In genomic region chr10:114703377-114704125, GRCh38 we compare ENCODE assay signal across 9 cellular contexts. TPM values are rescaled to one million over a fixed set of nuclear protein-coding genes. Genes with fewer than 3 reads are reported as not detected.
DNase-seq lines count a peak whose midpoint lies in the region; ATAC-seq and TF ChIP-seq lines count a peak whose summit lies in the region.
"Had no signal": no experiment of that assay in that cellular context is flagged by ENCODE, and none has a peak within 500 bp of the region (broad histone marks: within the 10 kb centered on the region; RNA-seq: fewer than 3 reads in every experiment).

No MANE protein-coding gene starts in this region.

- no peaks in the 10 kb centered on the region for H3K9me3 ChIP-seq in mucosa of descending colon

- no peaks in the 10 kb centered on the region for H3K27me3 Mint-ChIP-seq in central memory CD8-positive, alpha-beta T cell

- TF ChIP-seq CTCF in GM10248 (IDR thresholded peaks at IDR 0.05; ENCODE audit: control extremely low read depth, extremely low read depth, low read depth, missing control alignments) (peak; percentile 24), LNCaP clone FGC (IDR thresholded peaks at IDR 0.05; ENCODE audit: control insufficient read depth, extremely low read depth, insufficient read depth) (peak; percentile 61), mucosa of descending colon (IDR thresholded peaks at IDR 0.05) (no peak)

- peak; percentile 43 for ATAC-seq in central memory CD8-positive, alpha-beta T cell (replicated peaks; ENCODE audit: extremely low read depth, poor library complexity, severe bottlenecking)
- ATAC-seq in mucosa of descending colon, result peak; percentile 49
- ATAC-seq in HG03354 (IDR thresholded peaks at IDR 0.05; ENCODE audit: poor library complexity, severe bottlenecking, unreplicated experiment), result no peak
- no peak for ATAC-seq in HG02938 (IDR thresholded peaks at IDR 0.05; ENCODE audit: unreplicated experiment)
- no peak for ATAC-seq in HG02678 (IDR thresholded peaks at IDR 0.05; ENCODE audit: unreplicated experiment)

- H3K9me3 Mint-ChIP-seq in central memory CD8-positive, alpha-beta T cell, result no peaks in the 10 kb centered on the region
- H3K9me3 Mint-ChIP-seq: T-helper 1 cell treated with Interleukin-12 subunit alpha and Interleukin-12 subunit beta and Interleukin-4 antibody, amounts not matched to agents 30 μg/mL and 1 μg/mL, for 36 hours had no signal

- DNase-seq in GM10248 (ENCODE audit: extremely low spot score) (peak; percentile 17), LNCaP clone FGC (ENCODE audit: low read depth) (no peak), mucosa of descending colon (no peak)
- no peak for DNase-seq in central memory CD8-positive, alpha-beta T cell (ENCODE audit: low spot score in 2 of 2)
- DNase-seq in activated naive CD4-positive, alpha-beta T cell treated with Interleukin-2 at 50 U/mL for 16 hours, result no peak

- intact Hi-C loops in mucosa of descending colon (cut with DNase I, micrococcal nuclease), result loop anchor here (5.0 to 10.0 kb wide), 2 partner anchors 149 to 151 kb away; no protein-coding TSS in a partner anchor

- POLR2A ChIA-PET in GM10248 (lab: Yijun Ruan, JAX), result no interaction called here

- no peaks in the 10 kb centered on the region for H3K4me1 Mint-ChIP-seq in central memory CD8-positive, alpha-beta T cell

- H3K36me3 ChIP-seq in mucosa of descending colon (ENCODE audit: low read depth), result no peaks in the 10 kb centered on the region

- H3K4me3 Mint-ChIP-seq in central memory CD8-positive, alpha-beta T cell, result no peak overlapping the region
- H3K4me3 Mint-ChIP-seq: T-helper 1 cell treated with Interleukin-12 subunit alpha and Interleukin-12 subunit beta and Interleukin-4 antibody, amounts not matched to agents 30 μg/mL and 1 μg/mL, for 36 hours had no signal

- CTCF ChIA-PET in GM10248 (lab: Yijun Ruan, JAX), result interaction anchor here (0.7 to 2.0 kb wide), 9 partner anchors 10 to 273 kb away, joined by 3 to 8 read pairs (median 3); no protein-coding TSS in a partner anchor

- H3K27ac Mint-ChIP-seq in central memory CD8-positive, alpha-beta T cell (ENCODE audit: low read depth), result no peak overlapping the region
- H3K27ac Mint-ChIP-seq: T-helper 1 cell treated with Interleukin-12 subunit alpha and Interleukin-12 subunit beta and Interleukin-4 antibody, amounts not matched to agents 30 μg/mL and 1 μg/mL, for 36 hours had no signal

- H3K4me3 ChIP-seq in LNCaP clone FGC (ENCODE audit: low read depth, low read length) (no peak overlapping the region), mucosa of descending colon (no peak overlapping the region)

- no peaks in the 10 kb centered on the region for H3K36me3 Mint-ChIP-seq in central memory CD8-positive, alpha-beta T cell (ENCODE audit: insufficient read depth)

- no peaks in the 10 kb centered on the region for H3K4me1 ChIP-seq in mucosa of descending colon (ENCODE audit: low read depth)

RNA-seq across cellular contexts. Expression of gene ABLIM1, which starts 45.5 kb away (rescaled TPM):
- 100 to 1,000 TPM in 2 of 3 donors, 10 to 100 TPM in 1; 67.1 to 122 (median 103) TPM for total RNA-seq in mucosa of descending colon

Comparison
In these comparisons a context has a peak if more than half of its experiments do, and no peak if none do; other contexts are left out.
1. ATAC-seq: peak in central memory CD8-positive, alpha-beta T cell (single experiment) and mucosa of descending colon (single experiment); none in HG03354 (single experiment), HG02938 (single experiment) and HG02678 (single experiment).